In genomic region chr3:27625848-27626247, GRCh38 we compare ENCODE assay signal across 15 cellular contexts.
A peak's percentile ranks its signal among the peaks of the same experiment; 100 is the strongest.
DNase-seq lines count a peak whose midpoint lies in the region; ATAC-seq, FAIRE-seq and TF ChIP-seq lines count a peak whose summit lies in the region.
"Had no signal": no experiment of that assay in that cellular context is flagged by ENCODE, and none has a peak within 500 bp of the region (broad histone marks: within the 10 kb centered on the region; RNA-seq: fewer than 3 reads in every experiment).

No MANE protein-coding gene starts in this region.

- no peaks in the 10 kb centered on the region for H3K36me3 Mint-ChIP-seq in effector memory CD8-positive, alpha-beta T cell (ENCODE audit: insufficient read depth)
- H3K36me3 Mint-ChIP-seq in nephron progenitor cell (ENCODE audit: low read depth): no peaks in the 10 kb centered on the region

- H3K9me3 Mint-ChIP-seq in effector memory CD8-positive, alpha-beta T cell: no peaks in the 10 kb centered on the region
- peaks cover 11% of the 10 kb centered on the region for H3K9me3 Mint-ChIP-seq in nephron progenitor cell

- no peak for FAIRE-seq in HepG2 (lab: Jason Lieb, UNC)

- no peak for TF ChIP-seq RAD21 in HepG2 (CRISPR knock-in tag; IDR thresholded peaks at IDR 0.05)

- no peak overlapping the region for H2AFZ ChIP-seq in HepG2 (ENCODE audit: low read length)
- H2AFZ ChIP-seq: GM23248 had no signal

- BruUV-seq in HepG2 (replicated peaks; lab: Mats Ljungman, UMichigan): no TSS peak

- H3K4me1 ChIP-seq in HepG2 (ENCODE audit: insufficient read depth, low read length): peaks cover 48% of the 10 kb centered on the region
- H3K4me1 ChIP-seq in right lobe of liver: no peaks in the 10 kb centered on the region

- WGBS in HepG2 (ENCODE audit: low lambda C conversion rate): 52% methylated on average over 3 of the region's 3 CpGs
- 73% methylated on average over 2 of the region's 3 CpGs for WGBS in right lobe of liver (ENCODE audit: insufficient coverage, low coverage, low lambda C conversion rate, missing lambda C conversion rate)

- H3K36me3 ChIP-seq in HepG2 (replicated peaks in 1 of 2; ENCODE audit: control insufficient read depth in 1 of 2, insufficient read depth in 2 of 2, low read length in 2 of 2) (no peaks in the 10 kb centered on the region), right lobe of liver (no peaks in the 10 kb centered on the region)

- ATAC-seq in HepG2: no peak
- no peak for ATAC-seq in right lobe of liver
- no peak for ATAC-seq in effector memory CD8-positive, alpha-beta T cell (replicated peaks)
- ATAC-seq in GM18511 (IDR thresholded peaks at IDR 0.05; ENCODE audit: unreplicated experiment): no peak

- intact Hi-C loops in HepG2 (cut with micrococcal nuclease; ENCODE audit: unreplicated experiment): no loop called here
- intact Hi-C loops in right lobe of liver (cut with DNase I): no loop called here

- TF ChIP-seq EP300 in HepG2 (IDR thresholded peaks at IDR 0.05; ENCODE audit: low read depth in 2 of 2, low read length in 2 of 2): no peak
- no peak for TF ChIP-seq EP300 in HepG2 (CRISPR knock-in tag; IDR thresholded peaks at IDR 0.05; ENCODE audit: borderline replicate concordance)

- TF ChIP-seq CTCF in HepG2 (CRISPR knock-in tag; IDR thresholded peaks at IDR 0.05) (no peak), right lobe of liver (IDR thresholded peaks at IDR 0.05) (no peak), nephron progenitor cell (IDR thresholded peaks at IDR 0.05) (no peak)

- H3K79me2 ChIP-seq in HepG2 (ENCODE audit: insufficient read depth, low read length): no peaks in the 10 kb centered on the region

- peak overlapping the region; percentile 15 to 95 for H3K27ac Mint-ChIP-seq in effector memory CD8-positive, alpha-beta T cell
- H3K27ac Mint-ChIP-seq in nephron progenitor cell: no peak overlapping the region

- H3K27me3 Mint-ChIP-seq in effector memory CD8-positive, alpha-beta T cell: no peaks in the 10 kb centered on the region
- H3K27me3 Mint-ChIP-seq in nephron progenitor cell (ENCODE audit: low read depth, poor library complexity): no peaks in the 10 kb centered on the region

- H3K4me2 ChIP-seq in HepG2 (ENCODE audit: low read depth, low read length): 0 out of 2 replicates have a peak overlapping the region, but pooled peaks have one; percentile 9

- H3K4me1 Mint-ChIP-seq in effector memory CD8-positive, alpha-beta T cell (ENCODE audit: low read depth in 2 of 2): peaks cover 28 to 49% of the 10 kb centered on the region in 2 donors
- peaks cover 7% of the 10 kb centered on the region for H3K4me1 Mint-ChIP-seq in nephron progenitor cell

- no peak overlapping the region for H3K4me3 Mint-ChIP-seq in effector memory CD8-positive, alpha-beta T cell
- no peak overlapping the region for H3K4me3 Mint-ChIP-seq in nephron progenitor cell

- CTCF ChIA-PET in HepG2 (lab: Yijun Ruan, JAX; ENCODE audit: low intra/inter-chr PET ratio, low total read pairs): no interaction called here

- POLR2A ChIA-PET in HepG2 (lab: Yijun Ruan, JAX): no interaction called here

- H3K27me3 ChIP-seq in HepG2 (ENCODE audit: control insufficient read depth in 1 of 2, insufficient read depth in 2 of 2, low read length in 2 of 2) (no peaks in the 10 kb centered on the region), right lobe of liver (no peaks in the 10 kb centered on the region)

- no peak overlapping the region for H3K9ac ChIP-seq in HepG2 (ENCODE audit: insufficient read depth, low read depth, low read length)
- H3K9ac ChIP-seq: GM23248 had no signal

- in situ Hi-C loops in HepG2 (cut with HindIII; ENCODE audit: extremely low pct_ligation_motif_present, low pct_unique_long_range_greater_than_20kb): no loop called here

- H4K20me1 ChIP-seq in HepG2 (ENCODE audit: insufficient read depth, low read length): no peaks in the 10 kb centered on the region

- H3K27ac ChIP-seq in HepG2 (ENCODE audit: extremely low read length, insufficient read depth, low read length) (no peak overlapping the region), right lobe of liver (no peak overlapping the region)
- H3K27ac ChIP-seq: GM23248 had no signal

- H3K9me3 ChIP-seq in HepG2 (ENCODE audit: low read length): no peaks in the 10 kb centered on the region
- no peaks in the 10 kb centered on the region for H3K9me3 ChIP-seq in right lobe of liver

- TF ChIP-seq POLR2A in HepG2 (IDR thresholded peaks at IDR 0.05; ENCODE audit: insufficient read depth in 1 of 2, low read depth in 2 of 2, low read length in 2 of 2) (no peak), right lobe of liver (IDR thresholded peaks at IDR 0.05) (no peak)

- DNase-seq in HepG2 (ENCODE audit: low spot score) (no peak), right lobe of liver (no peak), NCI-H69 (lab: John Stamatoyannopoulos, UW) (peak; percentile 9), NCI-H774 (lab: John Stamatoyannopoulos, UW) (no peak), nephron progenitor cell (no peak)
- no peak for DNase-seq in effector memory CD8-positive, alpha-beta T cell
- DNase-seq: COR-L47, GM23248, KBM-7, NCI-H1417 treated with DMSO at 0.1 percent for 48 hours, NCI-H1930, NCI-H524, RPMI8226, SIG-M5 had no signal

- no peak overlapping the region for H3K4me3 ChIP-seq in HepG2 (replicated peaks in 1 of 3; ENCODE audit: insufficient read depth in 1 of 3, low read depth in 2 of 3, low read length in 3 of 3)
- no peak overlapping the region for H3K4me3 ChIP-seq in right lobe of liver
- H3K4me3 ChIP-seq: GM23248 had no signal

TF ChIP-seq in HepG2, 621 proteins besides CTCF, POLR2A, EP300 and RAD21 (continues in another document):
- TF ChIP-seq TAF15 (IDR thresholded peaks at IDR 0.05; ENCODE audit: low read depth, low read length, poor library complexity, severe bottlenecking): no peak
- no peak for TF ChIP-seq SNAPC2 (CRISPR knock-in tag; IDR thresholded peaks at IDR 0.05)
- no peak for TF ChIP-seq ZNF441 (CRISPR knock-in tag; IDR thresholded peaks at IDR 0.05; ENCODE audit: borderline replicate concordance)
- TF ChIP-seq, protein P1, sequence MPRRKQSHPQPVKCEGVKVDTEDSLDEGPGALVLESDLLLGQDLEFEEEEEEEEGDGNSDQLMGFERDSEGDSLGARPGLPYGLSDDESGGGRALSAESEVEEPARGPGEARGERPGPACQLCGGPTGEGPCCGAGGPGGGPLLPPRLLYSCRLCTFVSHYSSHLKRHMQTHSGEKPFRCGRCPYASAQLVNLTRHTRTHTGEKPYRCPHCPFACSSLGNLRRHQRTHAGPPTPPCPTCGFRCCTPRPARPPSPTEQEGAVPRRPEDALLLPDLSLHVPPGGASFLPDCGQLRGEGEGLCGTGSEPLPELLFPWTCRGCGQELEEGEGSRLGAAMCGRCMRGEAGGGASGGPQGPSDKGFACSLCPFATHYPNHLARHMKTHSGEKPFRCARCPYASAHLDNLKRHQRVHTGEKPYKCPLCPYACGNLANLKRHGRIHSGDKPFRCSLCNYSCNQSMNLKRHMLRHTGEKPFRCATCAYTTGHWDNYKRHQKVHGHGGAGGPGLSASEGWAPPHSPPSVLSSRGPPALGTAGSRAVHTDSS (CRISPR knock-in tag; conservative IDR thresholded peaks at IDR 0.05): no peak
- TF ChIP-seq ZNF362 (CRISPR knock-in tag; IDR thresholded peaks at IDR 0.05; ENCODE audit: borderline replicate concordance): no peak
- no peak for TF ChIP-seq HIVEP1 (CRISPR knock-in tag; IDR thresholded peaks at IDR 0.05)
- no peak for TF ChIP-seq CBFB (CRISPR knock-in tag; IDR thresholded peaks at IDR 0.05)
- TF ChIP-seq PRDM10 (CRISPR knock-in tag; IDR thresholded peaks at IDR 0.05; ENCODE audit: low read depth): no peak
- no peak for TF ChIP-seq ZNF766 (CRISPR knock-in tag; IDR thresholded peaks at IDR 0.05; ENCODE audit: borderline replicate concordance)
- no peak for TF ChIP-seq NFKB2 (CRISPR knock-in tag; IDR thresholded peaks at IDR 0.05; ENCODE audit: borderline replicate concordance)
- no peak for TF ChIP-seq ZSCAN29 (CRISPR knock-in tag; conservative IDR thresholded peaks at IDR 0.05)
- TF ChIP-seq REPIN1 (CRISPR knock-in tag; IDR thresholded peaks at IDR 0.05; ENCODE audit: borderline replicate concordance, low read depth): no peak
- TF ChIP-seq THYN1 (CRISPR knock-in tag; IDR thresholded peaks at IDR 0.05; ENCODE audit: borderline replicate concordance, low read depth): no peak
- TF ChIP-seq ZNF354B (CRISPR knock-in tag; IDR thresholded peaks at IDR 0.05): no peak
- TF ChIP-seq RFXAP (CRISPR knock-in tag; IDR thresholded peaks at IDR 0.05; ENCODE audit: borderline replicate concordance): no peak
- no peak for TF ChIP-seq ZSCAN12 (CRISPR knock-in tag; IDR thresholded peaks at IDR 0.05)
